ENCODE assay signal across 28 cellular contexts in the genomic region with DNA sequence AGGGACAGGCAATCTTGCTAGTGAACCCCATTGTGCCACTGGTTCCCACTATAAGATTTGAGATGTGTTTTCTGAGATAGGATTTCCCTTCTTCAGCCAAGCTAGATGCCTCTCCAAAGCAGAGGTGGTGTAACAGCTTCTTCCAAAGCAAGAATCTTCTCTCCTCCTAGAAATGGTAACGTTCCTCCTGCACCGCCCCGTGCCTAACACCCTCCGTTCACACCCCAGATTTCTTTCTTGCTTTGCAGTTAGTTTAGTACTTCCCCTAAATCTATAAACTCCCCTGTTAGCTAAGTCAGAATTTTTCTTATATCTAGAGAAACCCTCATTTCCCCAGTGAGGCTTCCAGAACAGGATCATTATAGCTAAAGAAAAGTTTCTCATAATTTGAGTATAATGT.
"Had no signal": no experiment of that assay in that cellular context is flagged by ENCODE, and none has a peak within 500 bp of the region (broad histone marks: within the 10 kb centered on the region; RNA-seq: fewer than 3 reads in every experiment).

No MANE protein-coding gene starts in this region.

- H3K4me3 Mint-ChIP-seq: stimulated activated effector memory CD8-positive, alpha-beta T cell treated with anti-CD3 and anti-CD28 coated beads, Interleukin-12 subunit alpha, Interleukin-12 subunit beta, amount 100 ng/mL, for 72 hours; stimulated activated memory B cell treated with anti-CD40 and anti-IgM and Interleukin-4, amounts not matched to agents 10 μg/mL and 1 μg/mL and 100 μg/mL, for 72 hours; stimulated activated naive B cell treated with anti-CD40 and anti-IgM and Interleukin-4, amounts not matched to agents 10 μg/mL and 1 μg/mL and 100 μg/mL, for 72 hours; stimulated activated naive CD8-positive, alpha-beta T cell treated with anti-CD3 and anti-CD28 coated beads, Interleukin-15, amount 100 ng/mL, for 72 hours; stimulated activated naive CD8-positive, alpha-beta T cell treated with anti-CD3 and anti-CD28 coated beads, Interleukin-15, Interleukin-2, amounts not matched to agents 100 ng/mL and 50 ng/mL, for 24 hours; type B pancreatic cell had no signal

- H3K27me3 Mint-ChIP-seq: stimulated activated memory B cell treated with anti-CD40 and anti-IgM and Interleukin-4, amounts not matched to agents 10 μg/mL and 1 μg/mL and 100 μg/mL, for 72 hours; stimulated activated naive B cell treated with anti-CD40 and anti-IgM and Interleukin-4, amounts not matched to agents 10 μg/mL and 1 μg/mL and 100 μg/mL, for 72 hours; stimulated activated naive CD8-positive, alpha-beta T cell treated with anti-CD3 and anti-CD28 coated beads, Interleukin-15, amount 100 ng/mL, for 72 hours; stimulated activated naive CD8-positive, alpha-beta T cell treated with anti-CD3 and anti-CD28 coated beads, Interleukin-15, Interleukin-2, amounts not matched to agents 100 ng/mL and 50 ng/mL, for 24 hours; type B pancreatic cell had no signal

- H3K4me1 Mint-ChIP-seq: stimulated activated effector memory CD8-positive, alpha-beta T cell treated with anti-CD3 and anti-CD28 coated beads, Interleukin-12 subunit alpha, Interleukin-12 subunit beta, amount 100 ng/mL, for 72 hours; stimulated activated memory B cell treated with anti-CD40 and anti-IgM and Interleukin-4, amounts not matched to agents 10 μg/mL and 1 μg/mL and 100 μg/mL, for 72 hours; stimulated activated naive B cell treated with anti-CD40 and anti-IgM and Interleukin-4, amounts not matched to agents 10 μg/mL and 1 μg/mL and 100 μg/mL, for 72 hours had no signal

- H3K4me3 ChIP-seq: stomach, suprapubic skin, testis, thoracic aorta, thyroid gland, tibial artery, tibial nerve, transverse colon, upper lobe of left lung, upper lobe of right lung, uterus, vagina had no signal

- H3K27ac Mint-ChIP-seq: stimulated activated effector memory CD8-positive, alpha-beta T cell treated with anti-CD3 and anti-CD28 coated beads, Interleukin-12 subunit alpha, Interleukin-12 subunit beta, amount 100 ng/mL, for 72 hours; stimulated activated memory B cell treated with anti-CD40 and anti-IgM and Interleukin-4, amounts not matched to agents 10 μg/mL and 1 μg/mL and 100 μg/mL, for 72 hours; stimulated activated naive B cell treated with anti-CD40 and anti-IgM and Interleukin-4, amounts not matched to agents 10 μg/mL and 1 μg/mL and 100 μg/mL, for 72 hours; stimulated activated naive CD8-positive, alpha-beta T cell treated with anti-CD3 and anti-CD28 coated beads, Interleukin-15, amount 100 ng/mL, for 72 hours; stimulated activated naive CD8-positive, alpha-beta T cell treated with anti-CD3 and anti-CD28 coated beads, Interleukin-15, Interleukin-2, amounts not matched to agents 100 ng/mL and 50 ng/mL, for 24 hours; type B pancreatic cell had no signal

- DNase-seq: stimulated activated CD4-positive, alpha-beta T cell treated with anti-CD3 and anti-CD28 coated beads, Interleukin-2, amount 100 ng/mL, for 48 hours; stimulated activated CD4-positive, alpha-beta T cell treated with anti-CD3 and anti-CD28 coated beads, Interleukin-4, amount 100 ng/mL, for 1 hour; stimulated activated CD4-positive, alpha-beta T cell treated with anti-CD3 and anti-CD28 coated beads, Interleukin-4, amount 100 ng/mL, for 24 hours; stimulated activated CD4-positive, alpha-beta T cell treated with anti-CD3 and anti-CD28 coated beads, Interleukin-4, amount 100 ng/mL, for 4 hours; stimulated activated CD8-positive, alpha-beta memory T cell treated with anti-CD3 and anti-CD28 coated beads, Interleukin-4, amount 100 ng/mL, for 48 hours; stimulated activated naive B cell treated with anti-CD40 and anti-IgM and Interleukin-4, amounts not matched to agents 10 μg/mL and 1 μg/mL and 100 μg/mL, for 72 hours; stimulated activated naive CD4-positive, alpha-beta T cell; stimulated activated naive CD4-positive, alpha-beta T cell treated with Interleukin-2 at 50 U/mL for 16 hours; stimulated activated naive CD8-positive, alpha-beta T cell treated with anti-CD3 and anti-CD28 coated beads, Interleukin-15, amount 100 ng/mL, for 72 hours; stimulated activated naive CD8-positive, alpha-beta T cell treated with anti-CD3 and anti-CD28 coated beads, Interleukin-15, Interleukin-2, amounts not matched to agents 100 U/mL and 50 U/mL, for 24 hours; stomach; substantia nigra; testis; thyroid gland; tibial artery; transverse colon; trophoblast cell; upper lobe of left lung; upper lobe of right lung; uterus had no signal

- H3K36me3 ChIP-seq: stomach, suprapubic skin, thoracic aorta, thyroid gland, tibial artery, tibial nerve, transverse colon, upper lobe of left lung, upper lobe of right lung, uterus, vagina had no signal

- ATAC-seq: stimulated activated effector memory CD8-positive, alpha-beta T cell treated with anti-CD3 and anti-CD28 coated beads, Interleukin-12 subunit alpha, Interleukin-12 subunit beta, amount 100 ng/mL, for 72 hours; stimulated activated memory B cell treated with anti-CD40 and anti-IgM and Interleukin-4, amounts not matched to agents 10 μg/mL and 1 μg/mL and 100 μg/mL, for 72 hours; stimulated activated naive B cell treated with anti-CD40 and anti-IgM and Interleukin-4, amounts not matched to agents 10 μg/mL and 1 μg/mL and 100 μg/mL, for 72 hours; stimulated activated naive CD8-positive, alpha-beta T cell treated with anti-CD3 and anti-CD28 coated beads, Interleukin-15, amount 100 ng/mL, for 72 hours; stimulated activated naive CD8-positive, alpha-beta T cell treated with anti-CD3 and anti-CD28 coated beads, Interleukin-15, Interleukin-2, amounts not matched to agents 100 U/mL and 50 U/mL, for 24 hours; upper lobe of right lung had no signal

- H3K4me1 ChIP-seq: stomach, suprapubic skin, testis, thyroid gland, tibial artery, tibial nerve, transverse colon, upper lobe of left lung, upper lobe of right lung, uterus, vagina had no signal

- H3K27me3 ChIP-seq: stomach, suprapubic skin, testis, thyroid gland, tibial artery, tibial nerve, transverse colon, upper lobe of left lung, upper lobe of right lung, uterus, vagina had no signal

- H3K9me3 ChIP-seq: stomach, suprapubic skin, testis, thoracic aorta, thyroid gland, tibial artery, tibial nerve, transverse colon, upper lobe of left lung, upper lobe of right lung, uterus, vagina had no signal

- H3K27ac ChIP-seq: stomach, suprapubic skin, testis, thoracic aorta, thyroid gland, tibial artery, tibial nerve, transverse colon, upper lobe of left lung, upper lobe of right lung, uterus, vagina had no signal

- H3K9me3 Mint-ChIP-seq: stimulated activated effector memory CD8-positive, alpha-beta T cell treated with anti-CD3 and anti-CD28 coated beads, Interleukin-12 subunit alpha, Interleukin-12 subunit beta, amount 100 ng/mL, for 72 hours; stimulated activated memory B cell treated with anti-CD40 and anti-IgM and Interleukin-4, amounts not matched to agents 10 μg/mL and 1 μg/mL and 100 μg/mL, for 72 hours; stimulated activated naive B cell treated with anti-CD40 and anti-IgM and Interleukin-4, amounts not matched to agents 10 μg/mL and 1 μg/mL and 100 μg/mL, for 72 hours; stimulated activated naive CD8-positive, alpha-beta T cell treated with anti-CD3 and anti-CD28 coated beads, Interleukin-15, amount 100 ng/mL, for 72 hours; stimulated activated naive CD8-positive, alpha-beta T cell treated with anti-CD3 and anti-CD28 coated beads, Interleukin-15, Interleukin-2, amounts not matched to agents 100 ng/mL and 50 ng/mL, for 24 hours had no signal

- H3K36me3 Mint-ChIP-seq: stimulated activated effector memory CD8-positive, alpha-beta T cell treated with anti-CD3 and anti-CD28 coated beads, Interleukin-12 subunit alpha, Interleukin-12 subunit beta, amount 100 ng/mL, for 72 hours; stimulated activated memory B cell treated with anti-CD40 and anti-IgM and Interleukin-4, amounts not matched to agents 10 μg/mL and 1 μg/mL and 100 μg/mL, for 72 hours; stimulated activated naive B cell treated with anti-CD40 and anti-IgM and Interleukin-4, amounts not matched to agents 10 μg/mL and 1 μg/mL and 100 μg/mL, for 72 hours; type B pancreatic cell had no signal
